Comparison of ENCODE assay signal across 10 cellular contexts in the genomic region with DNA sequence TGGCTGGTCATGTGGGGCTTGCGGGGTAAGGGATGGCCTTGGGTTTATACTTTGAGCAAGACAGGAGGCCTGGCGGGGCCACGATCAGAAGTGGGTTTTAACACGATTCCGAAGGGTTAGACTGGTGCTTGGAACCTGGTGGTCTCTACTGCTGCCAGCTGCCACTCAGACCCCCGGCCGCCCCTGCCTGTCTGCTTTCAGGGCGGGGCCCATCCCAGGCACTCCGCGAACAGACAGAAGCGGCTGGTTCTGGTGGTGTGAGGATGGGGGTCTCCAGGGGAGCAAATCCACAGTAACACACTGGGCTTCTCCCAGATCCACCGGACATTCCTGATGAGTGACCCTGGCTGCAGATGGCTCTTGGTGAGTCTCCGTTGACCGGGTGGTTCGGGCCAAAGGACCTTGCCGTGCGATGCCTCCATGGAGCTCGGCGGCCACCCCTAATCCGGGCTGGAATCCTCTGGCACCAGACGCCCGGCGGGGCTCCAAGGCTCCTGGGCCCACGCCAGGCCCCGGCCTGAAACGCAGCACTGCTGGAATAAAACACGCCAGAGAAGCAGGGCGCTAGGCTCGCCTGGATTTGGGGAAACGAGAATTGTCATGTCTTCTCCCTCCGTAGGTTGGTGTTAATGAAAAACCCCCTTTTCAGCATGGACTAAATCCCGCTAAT. TPM values are rescaled to one million over a fixed set of nuclear protein-coding genes. Genes with fewer than 3 reads are reported as not detected.
DNase-seq lines count a peak whose midpoint lies in the region; ATAC-seq and TF ChIP-seq lines count a peak whose summit lies in the region.
"Had no signal": no experiment of that assay in that cellular context is flagged by ENCODE, and none has a peak within 500 bp of the region (broad histone marks: within the 10 kb centered on the region; RNA-seq: fewer than 3 reads in every experiment).

No MANE protein-coding gene starts in this region.

- no peaks in the 10 kb centered on the region for H3K27me3 ChIP-seq in right atrium auricular region
- H3K27me3 ChIP-seq in subcutaneous abdominal adipose tissue (ENCODE audit: control insufficient read depth in 5 of 5, insufficient read depth in 4 of 5, low read length in 5 of 5), result no peaks in the 10 kb centered on the region
- H3K27me3 ChIP-seq: SJSA1 had no signal

- CTCF ChIA-PET in activated CD8-positive, alpha-beta T cell treated with anti-CD3 and anti-CD28 coated beads, Interleukin-2, amount 10 ng/mL, durations not matched to agents 7 days and 5 days (lab: Charles Lee), result no interaction called here
- CTCF ChIA-PET in activated CD8-positive, alpha-beta T cell treated with anti-CD3 and anti-CD28 coated beads for 36 hours (lab: Charles Lee), result no interaction called here

- H3K9me3 ChIP-seq in right atrium auricular region (no peaks in the 10 kb centered on the region), subcutaneous abdominal adipose tissue (ENCODE audit: control insufficient read depth in 5 of 5, low read length in 5 of 5) (no peaks in the 10 kb centered on the region)
- H3K9me3 ChIP-seq: SJSA1 had no signal

- H3K27ac Mint-ChIP-seq in activated CD8-positive, alpha-beta T cell treated with anti-CD3 and anti-CD28 coated beads, Interleukin-2, amount 10 ng/mL, durations not matched to agents 7 days and 5 days, result no peak overlapping the region
- no peak overlapping the region for H3K27ac Mint-ChIP-seq in activated CD8-positive, alpha-beta T cell treated with anti-CD3 and anti-CD28 coated beads for 36 hours
- H3K27ac Mint-ChIP-seq: activated naive CD8-positive, alpha-beta T cell treated with anti-CD3 and anti-CD28 coated beads, Interleukin-2, amount 10 ng/mL, durations not matched to agents 7 days and 5 days had no signal

- no peaks in the 10 kb centered on the region for H3K27me3 Mint-ChIP-seq in activated CD8-positive, alpha-beta T cell treated with anti-CD3 and anti-CD28 coated beads, Interleukin-2, amount 10 ng/mL, durations not matched to agents 7 days and 5 days (ENCODE audit: low read depth)
- no peaks in the 10 kb centered on the region for H3K27me3 Mint-ChIP-seq in activated CD8-positive, alpha-beta T cell treated with anti-CD3 and anti-CD28 coated beads for 36 hours
- H3K27me3 Mint-ChIP-seq: activated naive CD8-positive, alpha-beta T cell treated with anti-CD3 and anti-CD28 coated beads, Interleukin-2, amount 10 ng/mL, durations not matched to agents 7 days and 5 days had no signal

- H3K27ac ChIP-seq in right atrium auricular region (peak overlapping the region; percentile 53 to 63), subcutaneous abdominal adipose tissue (ENCODE audit: low read depth, low read length) (no peak overlapping the region)
- H3K27ac ChIP-seq: SJSA1 had no signal

- H3K9me3 Mint-ChIP-seq in activated CD8-positive, alpha-beta T cell treated with anti-CD3 and anti-CD28 coated beads, Interleukin-2, amount 10 ng/mL, durations not matched to agents 7 days and 5 days (ENCODE audit: insufficient read depth), result no peaks in the 10 kb centered on the region
- no peaks in the 10 kb centered on the region for H3K9me3 Mint-ChIP-seq in activated CD8-positive, alpha-beta T cell treated with anti-CD3 and anti-CD28 coated beads for 36 hours
- H3K9me3 Mint-ChIP-seq: activated naive CD8-positive, alpha-beta T cell treated with anti-CD3 and anti-CD28 coated beads, Interleukin-2, amount 10 ng/mL, durations not matched to agents 7 days and 5 days had no signal

- H3K4me1 ChIP-seq in right atrium auricular region, result peaks cover 0 to 59% of the 10 kb centered on the region in 2 donors
- peaks cover 7 to 52% (median 39%) of the 10 kb centered on the region in 5 donors for H3K4me1 ChIP-seq in subcutaneous abdominal adipose tissue (ENCODE audit: control insufficient read depth in 5 of 5, insufficient read depth in 5 of 5, low read length in 5 of 5)

- DNase-seq in activated CD8-positive, alpha-beta T cell treated with anti-CD3 and anti-CD28 coated beads, Interleukin-2, amount 10 ng/mL, durations not matched to agents 7 days and 5 days, result no peak
- DNase-seq in activated CD8-positive, alpha-beta T cell treated with anti-CD3 and anti-CD28 coated beads for 36 hours, result no peak
- DNase-seq in right atrium auricular region (ENCODE audit: low spot score) (no peak), erythroblast (lab: John Stamatoyannopoulos, UW) (no peak)
- DNase-seq: activated naive CD8-positive, alpha-beta T cell treated with anti-CD3 and anti-CD28 coated beads, Interleukin-2, amount 10 ng/mL, durations not matched to agents 7 days and 5 days; effector memory CD4-positive, alpha-beta T cell; NCI-H526 treated with DMSO at 0.1 percent for 48 hours had no signal

- peak overlapping the region; percentile 18 for H3K4me3 Mint-ChIP-seq in activated CD8-positive, alpha-beta T cell treated with anti-CD3 and anti-CD28 coated beads, Interleukin-2, amount 10 ng/mL, durations not matched to agents 7 days and 5 days
- H3K4me3 Mint-ChIP-seq in activated CD8-positive, alpha-beta T cell treated with anti-CD3 and anti-CD28 coated beads for 36 hours, result no peak overlapping the region
- H3K4me3 Mint-ChIP-seq: activated naive CD8-positive, alpha-beta T cell treated with anti-CD3 and anti-CD28 coated beads, Interleukin-2, amount 10 ng/mL, durations not matched to agents 7 days and 5 days had no signal

- POLR2A ChIA-PET in activated CD8-positive, alpha-beta T cell treated with anti-CD3 and anti-CD28 coated beads, Interleukin-2, amount 10 ng/mL, durations not matched to agents 7 days and 5 days (lab: Charles Lee), result no interaction called here
- POLR2A ChIA-PET in activated CD8-positive, alpha-beta T cell treated with anti-CD3 and anti-CD28 coated beads for 36 hours (lab: Charles Lee), result interaction anchor here (0.6 to 0.8 kb wide), 3 partner anchors 9 to 265 kb away, joined by 3 read pairs; no protein-coding TSS in a partner anchor

- H3K9ac ChIP-seq in subcutaneous abdominal adipose tissue (ENCODE audit: low read length in 5 of 5), result peak overlapping the region in 3 of 5 donors; percentile 30 to 49 (median 47)

- TF ChIP-seq POLR2A in erythroblast (IDR thresholded peaks at IDR 0.05; ENCODE audit: low read length), result no peak

- ATAC-seq in activated CD8-positive, alpha-beta T cell treated with anti-CD3 and anti-CD28 coated beads, Interleukin-2, amount 10 ng/mL, durations not matched to agents 7 days and 5 days, result no peak
- ATAC-seq in activated CD8-positive, alpha-beta T cell treated with anti-CD3 and anti-CD28 coated beads for 36 hours, result no peak
- no peak for ATAC-seq in GM21576 (IDR thresholded peaks at IDR 0.05; ENCODE audit: unreplicated experiment)

- H3K4me3 ChIP-seq in right atrium auricular region, result no peak overlapping the region
- peak overlapping the region in 2 of 5 donors; percentile 17 to 22 for H3K4me3 ChIP-seq in subcutaneous abdominal adipose tissue (ENCODE audit: low read depth in 1 of 5, low read length in 5 of 5)
- H3K4me3 ChIP-seq: SJSA1 had no signal

- intact Hi-C loops in activated CD8-positive, alpha-beta T cell treated with anti-CD3 and anti-CD28 coated beads for 36 hours (cut with micrococcal nuclease), result no loop called here

- TF ChIP-seq CTCF in activated CD8-positive, alpha-beta T cell treated with anti-CD3 and anti-CD28 coated beads for 36 hours (IDR thresholded peaks at IDR 0.05), result no peak
- no peak for TF ChIP-seq CTCF in right atrium auricular region (IDR thresholded peaks at IDR 0.05)

- peaks cover 17% of the 10 kb centered on the region for H3K36me3 Mint-ChIP-seq in activated CD8-positive, alpha-beta T cell treated with anti-CD3 and anti-CD28 coated beads, Interleukin-2, amount 10 ng/mL, durations not matched to agents 7 days and 5 days (ENCODE audit: low read depth)
- H3K36me3 Mint-ChIP-seq in activated CD8-positive, alpha-beta T cell treated with anti-CD3 and anti-CD28 coated beads for 36 hours (ENCODE audit: low read depth), result peaks cover 21% of the 10 kb centered on the region

- peaks cover 10% of the 10 kb centered on the region for H3K36me3 ChIP-seq in right atrium auricular region
- H3K36me3 ChIP-seq in subcutaneous abdominal adipose tissue (ENCODE audit: control insufficient read depth in 5 of 5, insufficient read depth in 5 of 5, low read length in 5 of 5), result peaks cover 0 to 6% (median 5%) of the 10 kb centered on the region in 5 donors

- H3K4me1 Mint-ChIP-seq in activated CD8-positive, alpha-beta T cell treated with anti-CD3 and anti-CD28 coated beads, Interleukin-2, amount 10 ng/mL, durations not matched to agents 7 days and 5 days (ENCODE audit: low read depth), result peaks cover 14% of the 10 kb centered on the region
- H3K4me1 Mint-ChIP-seq in activated CD8-positive, alpha-beta T cell treated with anti-CD3 and anti-CD28 coated beads for 36 hours (ENCODE audit: low read depth), result peaks cover 9% of the 10 kb centered on the region

RNA-seq across cellular contexts. Expression of a gene that starts 2.1 kb away (rescaled TPM):
- 100 to 1,000 TPM; 524 to 526 TPM for total RNA-seq in activated CD8-positive, alpha-beta T cell treated with anti-CD3 and anti-CD28 coated beads, Interleukin-2, amount 10 ng/mL, durations not matched to agents 7 days and 5 days
- 100 to 1,000 TPM; 581 to 582 TPM for total RNA-seq in activated CD8-positive, alpha-beta T cell treated with anti-CD3 and anti-CD28 coated beads for 36 hours
- total RNA-seq in right atrium auricular region, result 10 to 100 TPM; 49.4 to 73.9 TPM

RNA-seq across cellular contexts. Expression of a gene that starts 26.6 kb away (rescaled TPM):
- total RNA-seq in activated CD8-positive, alpha-beta T cell treated with anti-CD3 and anti-CD28 coated beads, Interleukin-2, amount 10 ng/mL, durations not matched to agents 7 days and 5 days, result not detected
- not detected for total RNA-seq in activated CD8-positive, alpha-beta T cell treated with anti-CD3 and anti-CD28 coated beads for 36 hours
- not detected for total RNA-seq in right atrium auricular region
- total RNA-seq: activated naive CD8-positive, alpha-beta T cell treated with anti-CD3 and anti-CD28 coated beads, Interleukin-2, amount 10 ng/mL, durations not matched to agents 7 days and 5 days had no signal

RNA-seq across cellular contexts. Expression of a gene that starts 32.5 kb away (rescaled TPM):
- total RNA-seq in activated CD8-positive, alpha-beta T cell treated with anti-CD3 and anti-CD28 coated beads, Interleukin-2, amount 10 ng/mL, durations not matched to agents 7 days and 5 days, result not detected
- total RNA-seq in activated CD8-positive, alpha-beta T cell treated with anti-CD3 and anti-CD28 coated beads for 36 hours, result not detected
- total RNA-seq in right atrium auricular region, result not detected
- total RNA-seq: SJSA1 had no signal

RNA-seq across cellular contexts. Expression of a gene that starts 44.2 kb away (rescaled TPM):
- not detected for total RNA-seq in activated CD8-positive, alpha-beta T cell treated with anti-CD3 and anti-CD28 coated beads, Interleukin-2, amount 10 ng/mL, durations not matched to agents 7 days and 5 days
- not detected for total RNA-seq in activated CD8-positive, alpha-beta T cell treated with anti-CD3 and anti-CD28 coated beads for 36 hours
- total RNA-seq in right atrium auricular region, result 1 to 10 TPM in 1 of 2 donors, under 1 TPM in 1; 0.96 to 1.5 TPM
- total RNA-seq: activated naive CD8-positive, alpha-beta T cell treated with anti-CD3 and anti-CD28 coated beads, Interleukin-2, amount 10 ng/mL, durations not matched to agents 7 days and 5 days had no signal

RNA-seq across cellular contexts. Expression of a gene that starts 45.7 kb away (rescaled TPM):
- not detected for total RNA-seq in activated CD8-positive, alpha-beta T cell treated with anti-CD3 and anti-CD28 coated beads, Interleukin-2, amount 10 ng/mL, durations not matched to agents 7 days and 5 days
- not detected for total RNA-seq in activated CD8-positive, alpha-beta T cell treated with anti-CD3 and anti-CD28 coated beads for 36 hours
- not detected for total RNA-seq in right atrium auricular region
- total RNA-seq: activated naive CD8-positive, alpha-beta T cell treated with anti-CD3 and anti-CD28 coated beads, Interleukin-2, amount 10 ng/mL, durations not matched to agents 7 days and 5 days; SJSA1 had no signal

Comparison
In these comparisons a context has a peak if more than half of its experiments do, and no peak if none do; other contexts are left out.
1. RNA of a gene that starts 2.1 kb away (total RNA-seq): 581 to 582 TPM in activated CD8-positive, alpha-beta T cell treated with anti-CD3 and anti-CD28 coated beads for 36 hours and 524 to 526 TPM in activated CD8-positive, alpha-beta T cell treated with anti-CD3 and anti-CD28 coated beads, Interleukin-2, amount 10 ng/mL, durations not matched to agents 7 days and 5 days; 49.4 to 73.9 TPM in right atrium auricular region; every median in the first group is over 4 times any median in the second.